In the genomic region with DNA sequence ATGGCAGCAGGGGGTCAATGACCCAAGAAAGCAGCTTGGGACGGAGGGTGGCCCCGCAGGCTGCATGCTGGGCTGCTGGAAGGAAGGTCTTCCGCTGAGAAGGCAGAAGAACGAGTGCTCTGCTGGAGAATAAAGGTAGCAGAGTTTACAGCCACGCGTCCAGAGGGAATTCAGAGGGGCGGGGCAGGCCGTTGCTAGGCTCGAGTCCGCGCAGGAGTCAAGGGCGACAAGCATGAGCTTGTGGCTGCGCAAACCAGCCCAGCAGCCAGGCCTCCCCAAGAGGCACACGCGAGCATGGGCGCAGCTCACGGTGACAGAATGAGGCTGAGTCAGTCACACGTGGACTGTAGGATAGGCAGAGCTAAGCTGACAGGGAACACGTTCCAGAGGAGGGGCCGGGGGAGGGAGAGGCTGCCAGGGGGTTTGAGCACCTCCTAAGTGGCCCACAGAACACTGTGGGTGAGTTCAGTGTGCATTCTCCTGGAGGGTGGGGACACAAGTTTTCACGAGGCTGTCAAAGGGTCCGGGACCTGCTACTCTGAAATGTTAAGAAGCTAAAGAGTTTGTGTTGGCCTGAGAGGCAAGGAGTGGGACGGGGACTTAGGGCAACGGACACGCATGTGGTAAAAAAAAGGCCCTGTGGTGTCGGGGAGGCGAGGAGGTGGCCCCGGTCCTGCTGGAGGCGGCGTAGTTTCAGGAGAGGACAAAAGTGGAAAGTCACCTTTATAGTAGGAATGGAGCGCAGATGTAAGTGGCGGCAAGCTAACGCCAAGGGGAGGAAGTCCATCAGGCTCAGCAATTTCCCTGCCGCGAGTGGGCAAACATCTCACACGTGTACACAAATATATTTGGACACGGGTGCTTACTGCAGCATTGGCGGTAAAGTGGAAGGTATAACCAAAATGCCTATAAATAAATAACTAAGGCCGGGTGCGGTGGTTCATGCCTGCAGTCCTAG, we compare ENCODE assay signal across 9 cellular contexts. TPM values are rescaled to one million over a fixed set of nuclear protein-coding genes. Genes with fewer than 3 reads are reported as not detected.
A peak's percentile ranks its signal among the peaks of the same experiment; 100 is the strongest.
DNase-seq lines count a peak whose midpoint lies in the region; ATAC-seq, FAIRE-seq and TF ChIP-seq lines count a peak whose summit lies in the region.
"Had no signal": no experiment of that assay in that cellular context is flagged by ENCODE, and none has a peak within 500 bp of the region (broad histone marks: within the 10 kb centered on the region; RNA-seq: fewer than 3 reads in every experiment).

No MANE protein-coding gene starts in this region.

- H3K27ac ChIP-seq in K562 (ENCODE audit: extremely low read depth, low read depth, low read length) (peak overlapping the region; percentile 56), iPS-20b (ENCODE audit: low read length) (no peak overlapping the region)

- H3K9me3 ChIP-seq in K562 (replicated peaks; ENCODE audit: control insufficient read depth, insufficient read depth, low read depth, low read length): no peaks in the 10 kb centered on the region
- H3K9me3 ChIP-seq in iPS-20b (ENCODE audit: insufficient read depth, low read depth, low read length): no peaks in the 10 kb centered on the region

- peaks cover 33% of the 10 kb centered on the region for H3K79me2 ChIP-seq in K562 (ENCODE audit: control insufficient read depth, insufficient read depth, low read length)

- H3K4me1 ChIP-seq in K562 (replicated peaks in 1 of 2; ENCODE audit: control insufficient read depth in 2 of 2, insufficient read depth in 2 of 2, low read length in 2 of 2): peaks cover 17 to 26% of the 10 kb centered on the region in 2 experiments
- H3K4me1 ChIP-seq in iPS-20b (ENCODE audit: insufficient read depth, low read length): peaks cover 6% of the 10 kb centered on the region; the same call in 1 of the 2 replicates

- peak; percentile 50; the same call in 1 of the 2 replicates for TF ChIP-seq POLR2A in K562 (conservative IDR thresholded peaks at IDR 0.05)

- 37% methylated on average over 34 of the region's 40 CpGs for WGBS in K562 (ENCODE audit: insufficient coverage, low coverage, missing lambda C conversion rate)

- POLR2A ChIA-PET in K562 (lab: Yijun Ruan, JAX): interaction anchor here (0.5 to 1.0 kb wide), 11 partner anchors 9 to 1439 kb away, joined by 3 to 5 read pairs (median 3); a partner anchor contains a TSS

- H2AFZ ChIP-seq in K562 (ENCODE audit: low read depth, low read length): peak overlapping the region; percentile 93

- H3K4me2 ChIP-seq in K562 (ENCODE audit: insufficient read depth, low read length): peak overlapping the region; percentile 78

- no TSS peak for BruUV-seq in K562 (replicated peaks; lab: Mats Ljungman, UMichigan)

- ATAC-seq in K562: peak; percentile 96
- ATAC-seq in HG02885 (IDR thresholded peaks at IDR 0.05; ENCODE audit: poor library complexity, unreplicated experiment): no peak
- no peak for ATAC-seq in stimulated activated naive CD8-positive, alpha-beta T cell treated with anti-CD3 and anti-CD28 coated beads, Interleukin-15, Interleukin-2, amounts not matched to agents 100 U/mL and 50 U/mL, for 24 hours

- H4K20me1 ChIP-seq in K562 (replicated peaks; ENCODE audit: control insufficient read depth, insufficient read depth, low read length): no peaks in the 10 kb centered on the region

- peak; percentile 67 for FAIRE-seq in K562 (lab: Jason Lieb, UNC)
- FAIRE-seq: frontal cortex had no signal

- in situ Hi-C loops in K562 (cut with MboI): no loop called here

- peak in 2 of 3 experiments; percentile 24 to 26; a peak in 2 of 6 replicates for TF ChIP-seq CTCF in K562 (IDR thresholded peaks at IDR 0.05 in 2 of 3, conservative IDR thresholded peaks at IDR 0.05 in 1 of 3; ENCODE audit: insufficient read depth in 2 of 3, low read depth in 1 of 3, low read length in 3 of 3)
- no peak for TF ChIP-seq CTCF in GM20000 (IDR thresholded peaks at IDR 0.05; ENCODE audit: extremely low read depth, missing control alignments)

- no peaks in the 10 kb centered on the region for H3K36me3 ChIP-seq in K562 (ENCODE audit: control insufficient read depth, insufficient read depth, low read length)
- H3K36me3 ChIP-seq in iPS-20b (ENCODE audit: insufficient read depth, low read depth, low read length): no peaks in the 10 kb centered on the region

- H3K9ac ChIP-seq in K562 (ENCODE audit: insufficient read depth in 1 of 2, low read depth in 2 of 2, low read length in 2 of 2) (peak overlapping the region; percentile 51 to 87), iPS-20b (ENCODE audit: low read depth, low read length) (peak overlapping the region; percentile 23; the same call in 1 of the 2 replicates)

- no peaks in the 10 kb centered on the region for H3K9me1 ChIP-seq in K562 (ENCODE audit: control insufficient read depth, insufficient read depth, low read length)

- TF ChIP-seq EP300 in K562 (IDR thresholded peaks at IDR 0.05; ENCODE audit: low read length): no peak

- peak in 1 of 2 experiments; percentile 27; a peak in 2 of 4 replicates for TF ChIP-seq RAD21 in K562 (CRISPR knock-in tag; conservative IDR thresholded peaks at IDR 0.05 in 1 of 2, IDR thresholded peaks at IDR 0.05 in 1 of 2)

- intact Hi-C loops in K562 (cut with micrococcal nuclease): no loop called here

- CTCF ChIA-PET in K562 (lab: Yijun Ruan, JAX; ENCODE audit: low intra/inter-chr PET ratio): interaction anchor here (0.6 kb wide), 1 partner anchor 104 kb away, joined by 6 read pairs; no protein-coding TSS in a partner anchor

- DNase-seq in COLO668 (lab: John Stamatoyannopoulos, UW; ENCODE audit: unreplicated experiment) (peak; percentile 92), NCI-H1417 treated with DMSO at 0.1 percent for 48 hours (lab: John Stamatoyannopoulos, UW) (peak; percentile 76), K562 (ENCODE audit: extremely low read depth in 1 of 4, low spot score in 3 of 4) (peak; percentile 78 to 90 (median 78)), skeletal muscle cell (ENCODE audit: low read depth) (no peak), GM20000 (ENCODE audit: low spot score) (no peak)
- no peak for DNase-seq in stimulated activated naive CD8-positive, alpha-beta T cell treated with anti-CD3 and anti-CD28 coated beads, Interleukin-15, Interleukin-2, amounts not matched to agents 100 U/mL and 50 U/mL, for 24 hours

- H3K4me3 ChIP-seq in K562 (0 out of 2 replicates have a peak overlapping the region, but pooled peaks have one; percentile 7), iPS-20b (ENCODE audit: low read length) (peak overlapping the region; percentile 60), skeletal muscle cell (ENCODE audit: low read depth, low read length) (peak overlapping the region; percentile 32)

- no peaks in the 10 kb centered on the region for H3K27me3 ChIP-seq in K562 (ENCODE audit: control insufficient read depth in 2 of 2, insufficient read depth in 2 of 2, low read length in 2 of 2)
- H3K27me3 ChIP-seq in iPS-20b (ENCODE audit: insufficient read depth, low read length): peaks cover 36% of the 10 kb centered on the region

TF ChIP-seq in K562, 482 proteins besides CTCF, POLR2A, EP300 and RAD21 (continues in another document):
- TF ChIP-seq IRF2 (CRISPR knock-in tag; IDR thresholded peaks at IDR 0.05) (no peak), PHF20 (IDR thresholded peaks at IDR 0.05; ENCODE audit: partially characterized antibody) (no peak), ZNF551 (CRISPR knock-in tag; IDR thresholded peaks at IDR 0.05) (no peak), ZBTB7A (IDR thresholded peaks at IDR 0.05; ENCODE audit: borderline replicate concordance, control insufficient read depth, low read depth, low read length) (peak; percentile 58; the same call in 1 of the 2 replicates), CCNT2 (IDR thresholded peaks at IDR 0.05; ENCODE audit: borderline replicate concordance, extremely low read depth, insufficient read length, low read depth, low read length) (no peak), SRSF3 (IDR thresholded peaks at IDR 0.05; ENCODE audit: insufficient read depth, low read length) (no peak)

RNA-seq across cellular contexts. Expression of a gene that starts 17.7 kb away (rescaled TPM):
- 29.2 and 31.8 TPM in 2 replicates for total RNA-seq in K562 (2011; cell fraction: chromatin; rRNA removed; ENCODE audit: low replicate concordance)
- 18.3 and 22.4 TPM in 2 replicates for total RNA-seq in K562 (2011; cell fraction: nucleolus; rRNA removed)
- total RNA-seq in K562 (2011; cell fraction: nucleoplasm; rRNA removed): 18.6 and 20.1 TPM in 2 replicates
- total RNA-seq in K562 (2014; rRNA removed): 18.7 and 24.0 TPM in 2 replicates
- 4.4 and 5.3 TPM in 2 replicates for total RNA-seq in K562 (2014; rRNA removed; fragmentation: Illumina TruSeq; extraction: Trizol)
- 7.4 and 7.6 TPM in 2 replicates for total RNA-seq in K562 (2015; rRNA removed; fragmentation: Illumina TruSeq; extraction: Trizol)
- total RNA-seq in K562 (2021): 18.3 and 18.9 TPM in 2 replicates
- polyA plus RNA-seq in K562 (2011; rRNA removed): 8.7 and 9.8 TPM in 2 replicates
- 14.8 and 32.1 TPM in 2 replicates for polyA plus RNA-seq in K562 (2011; cell fraction: cytosol; rRNA removed)
- polyA plus RNA-seq in K562 (2011; cell fraction: nucleus; rRNA removed): 20.8 and 44.3 TPM in 2 replicates
- polyA plus RNA-seq in K562 (2012): 10.9 and 12.9 TPM in 2 replicates
- 9.4 and 11.3 TPM in 2 replicates for polyA plus RNA-seq in K562 (2014; fragmentation: Illumina TruSeq; extraction: Trizol)
- 1 to 10 TPM; 3.6 to 4.4 TPM for polyA plus RNA-seq in K562 (2014; fragmentation: Nextera tagmentation; extraction: Ambion mirVana)
- polyA plus RNA-seq in K562 (2014; rRNA removed): 11.1 and 11.4 TPM in 2 replicates
- 8.9 and 11.7 TPM in 2 replicates for polyA minus RNA-seq in K562 (2011; rRNA and poly(A)+ RNA removed)
- 10.7 and 12.8 TPM in 2 replicates for polyA minus RNA-seq in K562 (2011; cell fraction: cytosol; rRNA and poly(A)+ RNA removed)
- polyA minus RNA-seq in K562 (2011; cell fraction: nucleus; rRNA and poly(A)+ RNA removed): 9.2 and 11.2 TPM in 2 replicates

RNA-seq across cellular contexts. Expression of a gene that starts 42.9 kb away (rescaled TPM):
- not detected in 2 replicates for total RNA-seq in K562 (2011; cell fraction: chromatin; rRNA removed; ENCODE audit: low replicate concordance)
- total RNA-seq in K562 (2011; cell fraction: nucleolus; rRNA removed): not detected in 2 replicates
- total RNA-seq in K562 (2011; cell fraction: nucleoplasm; rRNA removed): not detected in 2 replicates
- total RNA-seq in K562 (2014; rRNA removed): not detected in 2 replicates
- total RNA-seq in K562 (2014; rRNA removed; fragmentation: Illumina TruSeq; extraction: Trizol): 0.07 TPM in 1 of 2 replicates, not detected in the other
- total RNA-seq in K562 (2015; rRNA removed; fragmentation: Illumina TruSeq; extraction: Trizol): 0.11 TPM in 1 of 2 replicates, not detected in the other
- total RNA-seq in K562 (2021): 0.11 TPM in 1 of 2 replicates, not detected in the other
- not detected in 2 replicates for polyA plus RNA-seq in K562 (2011; rRNA removed)
- not detected in 2 replicates for polyA plus RNA-seq in K562 (2011; cell fraction: cytosol; rRNA removed)
- 0.10 TPM in 1 of 2 replicates, not detected in the other for polyA plus RNA-seq in K562 (2011; cell fraction: nucleus; rRNA removed)
- 0.17 and 0.44 TPM in 2 replicates for polyA plus RNA-seq in K562 (2012)
- not detected in 2 replicates for polyA plus RNA-seq in K562 (2014; fragmentation: Illumina TruSeq; extraction: Trizol)
- polyA plus RNA-seq in K562 (2014; fragmentation: Nextera tagmentation; extraction: Ambion mirVana): under 1 TPM in 1 of 2 experiments, not detected in 1; 0.11 TPM
- 0.08 TPM in 1 of 2 replicates, not detected in the other for polyA plus RNA-seq in K562 (2014; rRNA removed)
- 0.14 and 0.51 TPM in 2 replicates for polyA minus RNA-seq in K562 (2011; rRNA and poly(A)+ RNA removed)
- polyA minus RNA-seq in K562 (2011; cell fraction: cytosol; rRNA and poly(A)+ RNA removed): not detected in 2 replicates
- polyA minus RNA-seq in K562 (2011; cell fraction: nucleus; rRNA and poly(A)+ RNA removed): not detected in 2 replicates
- total RNA-seq: frontal cortex had no signal

Comparison
In these comparisons a context has a peak if more than half of its experiments do, and no peak if none do; other contexts are left out.
1. DNase-seq: peak in COLO668 (single experiment), NCI-H1417 treated with DMSO at 0.1 percent for 48 hours (single experiment) and K562 (4 of 4); none in skeletal muscle cell (single experiment), GM20000 (single experiment) and stimulated activated naive CD8-positive, alpha-beta T cell treated with anti-CD3 and anti-CD28 coated beads, Interleukin-15, Interleukin-2, amounts not matched to agents 100 U/mL and 50 U/mL, for 24 hours (single experiment).
2. H3K4me3 ChIP-seq: peak in every context shown above with its lines; median percentile 60 in iPS-20b; 32 in skeletal muscle cell; 7 in K562.